13 cellular contexts compared by ENCODE assay signal in the genomic region with DNA sequence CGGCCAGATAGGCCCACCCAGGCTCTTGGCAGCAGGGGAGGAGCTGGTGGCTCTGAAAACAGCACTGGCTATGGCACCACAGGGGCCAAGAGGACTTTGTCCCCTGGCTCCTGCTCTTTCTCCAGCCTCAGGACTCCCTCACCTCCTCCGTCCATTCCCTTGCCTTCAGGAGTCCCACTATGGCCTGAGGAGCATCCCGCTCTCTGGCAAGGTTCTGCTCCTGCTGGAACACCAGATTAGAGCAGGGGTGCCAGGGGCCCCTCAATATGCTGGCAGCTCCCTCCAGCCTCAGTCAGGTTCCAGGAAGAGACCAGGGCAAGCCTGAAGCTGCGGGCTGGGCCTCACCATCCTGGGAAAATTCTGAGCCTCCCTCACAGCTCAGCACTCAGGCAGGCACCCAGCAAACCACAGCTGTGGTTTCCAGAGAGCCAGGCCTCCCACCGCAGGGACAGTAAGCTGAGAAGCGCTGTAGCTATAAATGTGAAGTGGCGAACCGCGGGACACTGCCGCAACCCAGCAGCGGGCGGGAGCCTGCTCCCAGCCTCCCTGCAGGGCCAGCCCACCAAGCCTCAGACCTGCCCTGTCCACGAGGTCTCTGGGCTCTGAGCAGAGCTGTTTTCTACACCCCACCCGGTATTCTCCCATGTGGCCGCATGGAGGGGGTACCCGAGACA. TPM values are rescaled to one million over a fixed set of nuclear protein-coding genes. Genes with fewer than 3 reads are reported as not detected.
DNase-seq lines count a peak whose midpoint lies in the region; FAIRE-seq and TF ChIP-seq lines count a peak whose summit lies in the region.
"Had no signal": no experiment of that assay in that cellular context is flagged by ENCODE, and none has a peak within 500 bp of the region (broad histone marks: within the 10 kb centered on the region; RNA-seq: fewer than 3 reads in every experiment).

No MANE protein-coding gene starts in this region.

- H3K9me3 ChIP-seq in hepatocyte (ENCODE audit: low read depth), result no peaks in the 10 kb centered on the region
- no peaks in the 10 kb centered on the region for H3K9me3 ChIP-seq in esophagus muscularis mucosa

- H3K36me3 Mint-ChIP-seq in mesothelial cell of epicardium, result no peaks in the 10 kb centered on the region
- H3K36me3 Mint-ChIP-seq: activated naive CD4-positive, alpha-beta T cell treated with anti-CD3 and anti-CD28 coated beads, Interleukin-2, amount 50 U/mL, for 24 hours had no signal

- no peak overlapping the region for H3K4me3 Mint-ChIP-seq in mesothelial cell of epicardium
- H3K4me3 Mint-ChIP-seq: activated naive CD4-positive, alpha-beta T cell treated with anti-CD3 and anti-CD28 coated beads, Interleukin-2, amount 50 U/mL, for 24 hours had no signal

- peaks cover 31% of the 10 kb centered on the region for H3K27me3 Mint-ChIP-seq in mesothelial cell of epicardium (ENCODE audit: low read depth)

- no peak for TF ChIP-seq CTCF in AG09309 (IDR thresholded peaks at IDR 0.05; ENCODE audit: control insufficient read depth, insufficient read depth, low read depth, low read length, missing control alignments)
- TF ChIP-seq CTCF in GM06990 (IDR thresholded peaks at IDR 0.05; ENCODE audit: insufficient read depth, low read length, poor library complexity, severe bottlenecking), result no peak
- TF ChIP-seq CTCF in hepatocyte (IDR thresholded peaks at IDR 0.05; ENCODE audit: poor library complexity), result no peak
- no peak for TF ChIP-seq CTCF in esophagus muscularis mucosa (IDR thresholded peaks at IDR 0.05)
- no peak for TF ChIP-seq CTCF in mesothelial cell of epicardium (IDR thresholded peaks at IDR 0.05; ENCODE audit: unreplicated experiment)

- H3K4me3 ChIP-seq in AG09309 (ENCODE audit: control insufficient read depth, low read depth, low read length) (no peak overlapping the region), GM06990 (replicated peaks; ENCODE audit: low read depth, low read length) (no peak overlapping the region), hepatocyte (no peak overlapping the region), esophagus muscularis mucosa (no peak overlapping the region)

- no peaks in the 10 kb centered on the region for H3K9me3 Mint-ChIP-seq in mesothelial cell of epicardium
- H3K9me3 Mint-ChIP-seq: activated naive CD4-positive, alpha-beta T cell treated with anti-CD3 and anti-CD28 coated beads, Interleukin-2, amount 50 U/mL, for 24 hours had no signal

- peaks cover 14% of the 10 kb centered on the region for H3K4me1 ChIP-seq in hepatocyte (ENCODE audit: insufficient read depth)
- H3K4me1 ChIP-seq in esophagus muscularis mucosa, result no peaks in the 10 kb centered on the region

- H3K4me2 ChIP-seq in hepatocyte, result no peak overlapping the region

- H3K79me2 ChIP-seq in hepatocyte, result no peaks in the 10 kb centered on the region

- FAIRE-seq in frontal cortex (lab: Jason Lieb, UNC), result no peak
- FAIRE-seq: endothelial cell of umbilical vein had no signal

- WGBS in hepatocyte (ENCODE audit: low lambda C conversion rate, missing lambda C conversion rate), result 66% methylated on average over 16 of the region's 16 CpGs
- 77% methylated on average over 4 of the region's 16 CpGs for WGBS in esophagus muscularis mucosa

- DNase-seq in AG09309 (ENCODE audit: low read depth) (peak; percentile 23), GM06990 (ENCODE audit: extremely low read depth, insufficient read length) (peak; percentile 31), SIG-M5 (lab: John Stamatoyannopoulos, UW) (peak; percentile 8), hepatocyte (ENCODE audit: low spot score) (no peak), Ammon's horn (ENCODE audit: low spot score) (no peak), esophagus muscularis mucosa (ENCODE audit: extremely low spot score) (no peak), frontal cortex (ENCODE audit: low spot score in 2 of 2) (no peak), mesothelial cell of epicardium (ENCODE audit: low spot score in 2 of 2, unreplicated experiment in 2 of 2) (no peak)
- DNase-seq: islet precursor cell, KG1 had no signal

- H3K4me1 Mint-ChIP-seq in mesothelial cell of epicardium, result no peaks in the 10 kb centered on the region

- no peak for TF ChIP-seq POLR2A in esophagus muscularis mucosa (IDR thresholded peaks at IDR 0.05; ENCODE audit: low read depth)

- H3K27me3 ChIP-seq in GM06990 (replicated peaks; ENCODE audit: control insufficient read depth, insufficient read depth, low read length) (peaks cover 1% of the 10 kb centered on the region; the same call in 1 of the 2 replicates), hepatocyte (no peaks in the 10 kb centered on the region), esophagus muscularis mucosa (peaks cover 0 to 30% (median 0%) of the 10 kb centered on the region in 4 donors)

- H2AFZ ChIP-seq in hepatocyte, result no peak overlapping the region

- intact Hi-C loops in esophagus muscularis mucosa (cut with DNase I), result no loop called here

- H4K20me1 ChIP-seq in hepatocyte (ENCODE audit: insufficient read depth, poor library complexity, severe bottlenecking), result no peaks in the 10 kb centered on the region

- peak overlapping the region; percentile 27 for H3K27ac ChIP-seq in hepatocyte
- H3K27ac ChIP-seq in esophagus muscularis mucosa (replicated peaks in 1 of 4), result no peak overlapping the region

- H3K36me3 ChIP-seq in GM06990 (ENCODE audit: control insufficient read depth, insufficient read depth, low read length), result no peaks in the 10 kb centered on the region
- H3K36me3 ChIP-seq in hepatocyte (replicated peaks; ENCODE audit: insufficient read depth, low read depth), result no peaks in the 10 kb centered on the region
- H3K36me3 ChIP-seq in esophagus muscularis mucosa, result no peaks in the 10 kb centered on the region

- no peak overlapping the region for H3K27ac Mint-ChIP-seq in mesothelial cell of epicardium
- H3K27ac Mint-ChIP-seq: activated naive CD4-positive, alpha-beta T cell treated with anti-CD3 and anti-CD28 coated beads, Interleukin-2, amount 50 U/mL, for 24 hours had no signal

- H3K9me2 ChIP-seq in hepatocyte (replicated peaks; ENCODE audit: insufficient read depth), result no peaks in the 10 kb centered on the region

- no peak for TF ChIP-seq EP300 in esophagus muscularis mucosa (IDR thresholded peaks at IDR 0.05)

RNA-seq across cellular contexts. Expression of gene C17orf100, which starts 25.7 kb away (rescaled TPM):
- 4.5 and 6.1 TPM in 2 replicates for total RNA-seq in hepatocyte
- 5.5 and 6.7 TPM in 2 replicates for polyA plus RNA-seq in hepatocyte
- 1 to 10 TPM in 1 of 4 donors, under 1 TPM in 3; 0.50 to 1.5 (median 0.84) TPM for total RNA-seq in esophagus muscularis mucosa
- total RNA-seq in frontal cortex, result 2.9 TPM
- total RNA-seq in mesothelial cell of epicardium, result 6.1 to 7.6 TPM (median 7.1 TPM) in 3 replicates

RNA-seq across cellular contexts. Expression of gene MED31, which starts 25.9 kb away (rescaled TPM):
- total RNA-seq in hepatocyte (13.8 and 14.5 TPM in 2 replicates), esophagus muscularis mucosa (1 to 10 TPM; 4.5 to 8.7 (median 6.9) TPM), frontal cortex (19.2 TPM), mesothelial cell of epicardium (11.8 to 13.5 TPM (median 12.1 TPM) in 3 replicates)
- polyA plus RNA-seq in hepatocyte, result 43.0 and 44.2 TPM in 2 replicates

RNA-seq across cellular contexts. Expression of gene SLC13A5, which starts 35.9 kb away (rescaled TPM):
- total RNA-seq in hepatocyte (15.2 and 18.5 TPM in 2 replicates), esophagus muscularis mucosa (under 1 TPM in 1 of 4 donors, not detected in 3; 0.34 TPM), frontal cortex (0.41 TPM), mesothelial cell of epicardium (0.18 to 0.47 TPM (median 0.38 TPM) in 3 replicates)
- polyA plus RNA-seq in hepatocyte, result 7.3 and 7.5 TPM in 2 replicates
- total RNA-seq: endothelial cell of umbilical vein, ureter had no signal

RNA-seq across cellular contexts. Expression of gene TXNDC17, which starts 36.4 kb away (rescaled TPM):
- total RNA-seq in hepatocyte, result 61.0 and 106 TPM in 2 replicates
- 366 and 406 TPM in 2 replicates for polyA plus RNA-seq in hepatocyte
- 100 to 1,000 TPM in 1 of 4 donors, 10 to 100 TPM in 3; 58.5 to 109 (median 74.2) TPM for total RNA-seq in esophagus muscularis mucosa
- total RNA-seq in frontal cortex, result 26.9 TPM
- total RNA-seq in mesothelial cell of epicardium, result 41.0 to 52.4 TPM (median 45.5 TPM) in 3 replicates

RNA-seq across cellular contexts. Expression of gene KIAA0753, which starts 36.8 kb away (rescaled TPM):
- total RNA-seq in hepatocyte, result 10.9 and 12.0 TPM in 2 replicates
- 4.0 and 6.0 TPM in 2 replicates for polyA plus RNA-seq in hepatocyte
- total RNA-seq in esophagus muscularis mucosa, result 10 to 100 TPM; 36.9 to 73.9 (median 46.4) TPM
- total RNA-seq in frontal cortex, result 26.5 TPM
- total RNA-seq in mesothelial cell of epicardium, result 36.1 to 45.3 TPM (median 41.1 TPM) in 3 replicates

Comparison
In these comparisons a context has a peak if more than half of its experiments do, and no peak if none do; other contexts are left out.
1. DNase-seq: peak in AG09309 (single experiment), GM06990 (single experiment) and SIG-M5 (single experiment); none in hepatocyte (single experiment), Ammon's horn (single experiment), esophagus muscularis mucosa (single experiment), frontal cortex (0 of 2) and mesothelial cell of epicardium (0 of 2).
2. RNA of gene SLC13A5, which starts 35.9 kb away (total RNA-seq): 15.2 to 18.5 TPM in hepatocyte; 0.41 TPM in frontal cortex (single experiment), 0.18 to 0.47 TPM in mesothelial cell of epicardium and 0.34 TPM in esophagus muscularis mucosa; every median in the first group is over 10 times any median in the second.